Comparison of ENCODE assay signal across 2 cellular contexts in the genomic region with DNA sequence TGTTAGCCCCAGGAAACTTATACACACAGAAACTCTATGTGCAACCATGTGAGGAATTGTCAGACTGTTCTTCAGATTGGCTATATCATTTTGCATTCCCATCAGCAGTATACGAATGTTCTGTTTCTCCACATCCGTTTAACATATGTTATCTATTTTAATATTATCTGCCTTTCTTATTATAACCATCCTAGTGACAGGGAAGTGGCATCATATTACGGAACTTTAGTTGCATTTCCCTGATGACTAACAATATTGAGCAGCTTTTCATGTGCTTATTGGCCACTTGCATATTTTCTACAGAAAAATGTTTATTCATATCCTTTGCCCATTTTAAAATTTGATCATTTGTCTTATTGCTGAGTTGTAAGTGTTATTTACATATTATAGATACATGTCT.
TF ChIP-seq lines count a peak whose summit lies in the region.

No MANE protein-coding gene starts in this region.

TF ChIP-seq in HCT116, 20 proteins besides CTCF, POLR2A, EP300 and RAD21 (continued from another document):
- TF ChIP-seq, protein P1, sequence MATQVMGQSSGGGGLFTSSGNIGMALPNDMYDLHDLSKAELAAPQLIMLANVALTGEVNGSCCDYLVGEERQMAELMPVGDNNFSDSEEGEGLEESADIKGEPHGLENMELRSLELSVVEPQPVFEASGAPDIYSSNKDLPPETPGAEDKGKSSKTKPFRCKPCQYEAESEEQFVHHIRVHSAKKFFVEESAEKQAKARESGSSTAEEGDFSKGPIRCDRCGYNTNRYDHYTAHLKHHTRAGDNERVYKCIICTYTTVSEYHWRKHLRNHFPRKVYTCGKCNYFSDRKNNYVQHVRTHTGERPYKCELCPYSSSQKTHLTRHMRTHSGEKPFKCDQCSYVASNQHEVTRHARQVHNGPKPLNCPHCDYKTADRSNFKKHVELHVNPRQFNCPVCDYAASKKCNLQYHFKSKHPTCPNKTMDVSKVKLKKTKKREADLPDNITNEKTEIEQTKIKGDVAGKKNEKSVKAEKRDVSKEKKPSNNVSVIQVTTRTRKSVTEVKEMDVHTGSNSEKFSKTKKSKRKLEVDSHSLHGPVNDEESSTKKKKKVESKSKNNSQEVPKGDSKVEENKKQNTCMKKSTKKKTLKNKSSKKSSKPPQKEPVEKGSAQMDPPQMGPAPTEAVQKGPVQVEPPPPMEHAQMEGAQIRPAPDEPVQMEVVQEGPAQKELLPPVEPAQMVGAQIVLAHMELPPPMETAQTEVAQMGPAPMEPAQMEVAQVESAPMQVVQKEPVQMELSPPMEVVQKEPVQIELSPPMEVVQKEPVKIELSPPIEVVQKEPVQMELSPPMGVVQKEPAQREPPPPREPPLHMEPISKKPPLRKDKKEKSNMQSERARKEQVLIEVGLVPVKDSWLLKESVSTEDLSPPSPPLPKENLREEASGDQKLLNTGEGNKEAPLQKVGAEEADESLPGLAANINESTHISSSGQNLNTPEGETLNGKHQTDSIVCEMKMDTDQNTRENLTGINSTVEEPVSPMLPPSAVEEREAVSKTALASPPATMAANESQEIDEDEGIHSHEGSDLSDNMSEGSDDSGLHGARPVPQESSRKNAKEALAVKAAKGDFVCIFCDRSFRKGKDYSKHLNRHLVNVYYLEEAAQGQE (IDR thresholded peaks at IDR 0.05; ENCODE audit: low read depth) = no peak
- TF ChIP-seq JUND (IDR thresholded peaks at IDR 0.05) = no peak
- TF ChIP-seq YY1 (IDR thresholded peaks at IDR 0.05; ENCODE audit: extremely low read depth, insufficient replicate concordance, low read depth, low read length) = no peak
TF ChIP-seq in HCT116: peak in this region for 0.

TF ChIP-seq in SK-N-SH treated with all-trans-retinoic acid at 6 μM for 48 hours, 23 proteins besides CTCF, POLR2A, EP300 and RAD21 (continued from another document):
- TF ChIP-seq, protein P2, sequence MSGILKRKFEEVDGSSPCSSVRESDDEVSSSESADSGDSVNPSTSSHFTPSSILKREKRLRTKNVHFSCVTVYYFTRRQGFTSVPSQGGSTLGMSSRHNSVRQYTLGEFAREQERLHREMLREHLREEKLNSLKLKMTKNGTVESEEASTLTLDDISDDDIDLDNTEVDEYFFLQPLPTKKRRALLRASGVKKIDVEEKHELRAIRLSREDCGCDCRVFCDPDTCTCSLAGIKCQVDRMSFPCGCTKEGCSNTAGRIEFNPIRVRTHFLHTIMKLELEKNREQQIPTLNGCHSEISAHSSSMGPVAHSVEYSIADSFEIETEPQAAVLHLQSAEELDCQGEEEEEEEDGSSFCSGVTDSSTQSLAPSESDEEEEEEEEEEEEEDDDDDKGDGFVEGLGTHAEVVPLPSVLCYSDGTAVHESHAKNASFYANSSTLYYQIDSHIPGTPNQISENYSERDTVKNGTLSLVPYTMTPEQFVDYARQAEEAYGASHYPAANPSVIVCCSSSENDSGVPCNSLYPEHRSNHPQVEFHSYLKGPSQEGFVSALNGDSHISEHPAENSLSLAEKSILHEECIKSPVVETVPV (CRISPR knock-in tag; IDR thresholded peaks at IDR 0.05) = no peak
- TF ChIP-seq ISL1 (CRISPR knock-in tag; IDR thresholded peaks at IDR 0.05) (no peak), RARB (CRISPR knock-in tag; IDR thresholded peaks at IDR 0.05) (no peak), ZFP3 (CRISPR knock-in tag; IDR thresholded peaks at IDR 0.05) (no peak), GLIS3 (CRISPR knock-in tag; IDR thresholded peaks at IDR 0.05) (no peak), ZNF8 (CRISPR knock-in tag; IDR thresholded peaks at IDR 0.05) (no peak), ZNF565 (CRISPR knock-in tag; conservative IDR thresholded peaks at IDR 0.05; ENCODE audit: low read depth) (no peak), SNAI2 (CRISPR knock-in tag; IDR thresholded peaks at IDR 0.05) (no peak)
- TF ChIP-seq, protein P3, sequence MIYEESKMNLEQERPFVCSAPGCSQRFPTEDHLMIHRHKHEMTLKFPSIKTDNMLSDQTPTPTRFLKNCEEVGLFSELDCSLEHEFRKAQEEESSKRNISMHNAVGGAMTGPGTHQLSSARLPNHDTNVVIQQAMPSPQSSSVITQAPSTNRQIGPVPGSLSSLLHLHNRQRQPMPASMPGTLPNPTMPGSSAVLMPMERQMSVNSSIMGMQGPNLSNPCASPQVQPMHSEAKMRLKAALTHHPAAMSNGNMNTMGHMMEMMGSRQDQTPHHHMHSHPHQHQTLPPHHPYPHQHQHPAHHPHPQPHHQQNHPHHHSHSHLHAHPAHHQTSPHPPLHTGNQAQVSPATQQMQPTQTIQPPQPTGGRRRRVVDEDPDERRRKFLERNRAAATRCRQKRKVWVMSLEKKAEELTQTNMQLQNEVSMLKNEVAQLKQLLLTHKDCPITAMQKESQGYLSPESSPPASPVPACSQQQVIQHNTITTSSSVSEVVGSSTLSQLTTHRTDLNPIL (CRISPR knock-in tag; IDR thresholded peaks at IDR 0.05; ENCODE audit: low read depth) = no peak
